ENCODE assay signal across 28 cellular contexts in the genomic region with DNA sequence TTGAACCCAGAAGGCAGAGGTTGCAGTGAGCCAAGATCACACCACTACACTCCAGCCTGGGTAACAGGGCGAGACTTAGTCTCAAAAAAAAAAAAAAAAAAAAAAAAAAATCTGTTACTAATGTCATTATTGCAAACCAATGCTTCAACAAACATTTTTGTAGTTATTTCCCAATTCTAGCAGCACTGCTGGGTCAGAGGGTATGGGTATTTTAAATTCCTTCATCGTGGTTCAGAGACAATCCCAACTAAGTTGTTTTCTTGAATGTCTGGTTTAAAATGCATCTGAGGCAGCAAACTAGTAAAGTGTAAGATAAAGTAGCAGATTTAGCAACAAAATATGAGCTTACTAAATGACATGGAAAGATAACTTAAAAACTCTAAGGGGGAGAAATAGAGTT.
DNase-seq lines count a peak whose midpoint lies in the region; ATAC-seq and TF ChIP-seq lines count a peak whose summit lies in the region.
"Had no signal": no experiment of that assay in that cellular context is flagged by ENCODE, and none has a peak within 500 bp of the region (broad histone marks: within the 10 kb centered on the region; RNA-seq: fewer than 3 reads in every experiment).

No MANE protein-coding gene starts in this region.

- DNase-seq in GM04503 (ENCODE audit: low read depth) = peak; percentile 30
- no peak for DNase-seq in chondrocyte (ENCODE audit: low spot score)
- peak; percentile 78 for DNase-seq in iris pigment epithelial cell (ENCODE audit: low read depth)
- DNase-seq in nephron progenitor cell = no peak
- no peak for DNase-seq in activated gamma-delta T cell (lab: John Stamatoyannopoulos, UW)
- DNase-seq in stimulated activated effector memory CD8-positive, alpha-beta T cell treated with anti-CD3 and anti-CD28 coated beads, Interleukin-12 subunit alpha, Interleukin-12 subunit beta, amount 100 ng/mL, for 72 hours (ENCODE audit: low spot score in 2 of 2) = no peak
- DNase-seq: activated CD8-positive, alpha-beta T cell treated with anti-CD3 and anti-CD28 coated beads, Interleukin-2, amount 10 ng/mL, durations not matched to agents 7 days and 5 days; activated effector memory CD4-positive, alpha-beta T cell treated with anti-CD3 and anti-CD28 coated beads, Interleukin-2, amount 50 U/mL, for 16 hours; colonic mucosa; DMS53; effector memory CD4-positive, alpha-beta T cell; head of caudate nucleus; left colon; naive B cell; NCI-H1092 treated with DMSO at 0.1 percent for 48 hours; NCI-H2029; NCI-H2227 treated with DMSO at 0.1 percent for 48 hours; NCI-H82; occipital lobe; retina; stimulated activated CD4-positive, alpha-beta T cell treated with anti-CD3 and anti-CD28 coated beads, Interleukin-4, amount 100 ng/mL, for 1 hour; stimulated activated naive CD4-positive, alpha-beta T cell had no signal

- H3K4me1 Mint-ChIP-seq in chondrocyte (ENCODE audit: low read depth) (peaks cover 63% of the 10 kb centered on the region), nephron progenitor cell (no peaks in the 10 kb centered on the region)
- H3K4me1 Mint-ChIP-seq in stimulated activated effector memory CD8-positive, alpha-beta T cell treated with anti-CD3 and anti-CD28 coated beads, Interleukin-12 subunit alpha, Interleukin-12 subunit beta, amount 100 ng/mL, for 72 hours = no peaks in the 10 kb centered on the region
- H3K4me1 Mint-ChIP-seq: B cell, IgD-negative memory B cell, naive B cell had no signal

- H3K27ac Mint-ChIP-seq in chondrocyte (ENCODE audit: unreplicated experiment) = peak overlapping the region; percentile 52
- no peak overlapping the region for H3K27ac Mint-ChIP-seq in nephron progenitor cell
- H3K27ac Mint-ChIP-seq in stimulated activated effector memory CD8-positive, alpha-beta T cell treated with anti-CD3 and anti-CD28 coated beads, Interleukin-12 subunit alpha, Interleukin-12 subunit beta, amount 100 ng/mL, for 72 hours = no peak overlapping the region
- H3K27ac Mint-ChIP-seq: activated CD8-positive, alpha-beta T cell treated with anti-CD3 and anti-CD28 coated beads, Interleukin-2, amount 10 ng/mL, durations not matched to agents 7 days and 5 days; B cell; IgD-negative memory B cell; naive B cell; T-helper 1 cell treated with Interleukin-12 subunit alpha and Interleukin-12 subunit beta and Interleukin-4 antibody, amounts not matched to agents 30 μg/mL and 1 μg/mL, for 36 hours had no signal

- H3K4me3 Mint-ChIP-seq in chondrocyte (ENCODE audit: unreplicated experiment) = no peak overlapping the region
- H3K4me3 Mint-ChIP-seq in nephron progenitor cell = no peak overlapping the region
- no peak overlapping the region for H3K4me3 Mint-ChIP-seq in stimulated activated effector memory CD8-positive, alpha-beta T cell treated with anti-CD3 and anti-CD28 coated beads, Interleukin-12 subunit alpha, Interleukin-12 subunit beta, amount 100 ng/mL, for 72 hours
- H3K4me3 Mint-ChIP-seq: activated CD8-positive, alpha-beta T cell treated with anti-CD3 and anti-CD28 coated beads, Interleukin-2, amount 10 ng/mL, durations not matched to agents 7 days and 5 days; B cell; IgD-negative memory B cell; naive B cell; T-helper 1 cell treated with Interleukin-12 subunit alpha and Interleukin-12 subunit beta and Interleukin-4 antibody, amounts not matched to agents 30 μg/mL and 1 μg/mL, for 36 hours had no signal

- no peak for ATAC-seq in HG03354 (IDR thresholded peaks at IDR 0.05; ENCODE audit: poor library complexity, severe bottlenecking, unreplicated experiment)
- ATAC-seq in stimulated activated effector memory CD8-positive, alpha-beta T cell treated with anti-CD3 and anti-CD28 coated beads, Interleukin-12 subunit alpha, Interleukin-12 subunit beta, amount 100 ng/mL, for 72 hours = no peak
- ATAC-seq: activated CD8-positive, alpha-beta T cell treated with anti-CD3 and anti-CD28 coated beads, Interleukin-2, amount 10 ng/mL, durations not matched to agents 7 days and 5 days; esophagus mucosa; GM12878; left colon had no signal

- TF ChIP-seq CTCF in chondrocyte (IDR thresholded peaks at IDR 0.05) (no peak), nephron progenitor cell (IDR thresholded peaks at IDR 0.05) (no peak)

- no peaks in the 10 kb centered on the region for H3K9me3 Mint-ChIP-seq in chondrocyte (ENCODE audit: low read depth)
- peaks cover 6% of the 10 kb centered on the region for H3K9me3 Mint-ChIP-seq in nephron progenitor cell
- H3K9me3 Mint-ChIP-seq in stimulated activated effector memory CD8-positive, alpha-beta T cell treated with anti-CD3 and anti-CD28 coated beads, Interleukin-12 subunit alpha, Interleukin-12 subunit beta, amount 100 ng/mL, for 72 hours = no peaks in the 10 kb centered on the region
- H3K9me3 Mint-ChIP-seq: IgD-negative memory B cell; naive B cell; T-helper 1 cell treated with Interleukin-12 subunit alpha and Interleukin-12 subunit beta and Interleukin-4 antibody, amounts not matched to agents 30 μg/mL and 1 μg/mL, for 36 hours had no signal

- H3K27me3 Mint-ChIP-seq in chondrocyte (ENCODE audit: low read depth) (no peaks in the 10 kb centered on the region), nephron progenitor cell (ENCODE audit: low read depth, poor library complexity) (peaks cover 3% of the 10 kb centered on the region)
- H3K27me3 Mint-ChIP-seq: naive B cell had no signal

- H3K36me3 Mint-ChIP-seq in chondrocyte (ENCODE audit: low read depth) (peaks cover 30% of the 10 kb centered on the region), nephron progenitor cell (ENCODE audit: low read depth) (peaks cover 57% of the 10 kb centered on the region)
- peaks cover 9% of the 10 kb centered on the region for H3K36me3 Mint-ChIP-seq in stimulated activated effector memory CD8-positive, alpha-beta T cell treated with anti-CD3 and anti-CD28 coated beads, Interleukin-12 subunit alpha, Interleukin-12 subunit beta, amount 100 ng/mL, for 72 hours
- H3K36me3 Mint-ChIP-seq: IgD-negative memory B cell, naive B cell had no signal

Comparison
In these comparisons a context has a peak if more than half of its experiments do, and no peak if none do; other contexts are left out.
1. DNase-seq: peak in GM04503 (single experiment) and iris pigment epithelial cell (single experiment); none in chondrocyte (single experiment), nephron progenitor cell (single experiment), activated gamma-delta T cell (single experiment) and stimulated activated effector memory CD8-positive, alpha-beta T cell treated with anti-CD3 and anti-CD28 coated beads, Interleukin-12 subunit alpha, Interleukin-12 subunit beta, amount 100 ng/mL, for 72 hours (0 of 2).